In the genomic region with DNA sequence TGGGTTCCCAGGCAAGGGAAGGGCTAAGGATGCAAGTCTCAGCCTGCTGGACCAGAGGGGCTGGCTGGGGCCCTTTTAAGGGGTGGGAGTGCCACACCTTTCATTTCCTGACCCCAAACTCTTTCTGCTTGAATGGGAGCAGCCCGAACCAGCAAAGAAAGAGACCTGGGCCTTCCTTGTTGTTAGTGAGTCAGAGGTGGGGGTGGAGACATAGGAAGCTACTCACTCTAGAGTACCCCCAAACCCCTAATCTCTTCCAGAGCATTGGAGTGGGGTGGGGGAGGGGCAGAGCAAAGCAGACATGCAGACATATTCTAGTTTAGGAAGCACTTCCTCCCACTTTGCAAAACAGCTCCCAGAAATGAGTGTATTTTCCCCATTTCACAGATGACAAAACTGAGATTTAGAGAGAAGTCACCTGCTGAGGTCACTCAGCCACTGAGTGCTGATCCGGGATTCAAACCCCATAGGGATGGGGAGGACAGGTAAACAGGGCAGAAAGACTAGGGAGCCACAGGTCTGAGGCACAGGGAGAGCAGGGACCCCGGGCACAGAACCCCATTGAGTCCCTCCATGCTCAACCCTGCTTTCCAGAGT, we compare ENCODE assay signal across 9 cellular contexts. TPM values are rescaled to one million over a fixed set of nuclear protein-coding genes. Genes with fewer than 3 reads are reported as not detected.
A peak's percentile ranks its signal among the peaks of the same experiment; 100 is the strongest.
DNase-seq lines count a peak whose midpoint lies in the region; ATAC-seq and TF ChIP-seq lines count a peak whose summit lies in the region.
"Had no signal": no experiment of that assay in that cellular context is flagged by ENCODE, and none has a peak within 500 bp of the region (broad histone marks: within the 10 kb centered on the region; RNA-seq: fewer than 3 reads in every experiment).

No MANE protein-coding gene starts in this region.

- TF ChIP-seq EP300 in Ishikawa (IDR thresholded peaks at IDR 0.05; ENCODE audit: borderline replicate concordance): no peak

- peak overlapping the region; percentile 52 for H3K27ac Mint-ChIP-seq in activated naive CD8-positive, alpha-beta T cell treated with anti-CD3 and anti-CD28 coated beads for 36 hours

- H3K4me3 Mint-ChIP-seq in activated naive CD8-positive, alpha-beta T cell treated with anti-CD3 and anti-CD28 coated beads for 36 hours: no peak overlapping the region

- DNase-seq in EH (ENCODE audit: low read depth) (peak; percentile 19), omental fat pad (ENCODE audit: low spot score) (no peak), NCI-H774 (lab: John Stamatoyannopoulos, UW) (no peak), 8988T (no peak)
- no peak for DNase-seq in activated naive CD8-positive, alpha-beta T cell treated with anti-CD3 and anti-CD28 coated beads for 36 hours

- ATAC-seq in omental fat pad (ENCODE audit: low FRiP score) (peak; percentile 26), HG03139 (IDR thresholded peaks at IDR 0.05; ENCODE audit: unreplicated experiment) (no peak)

- no peaks in the 10 kb centered on the region for H3K9me3 Mint-ChIP-seq in activated naive CD8-positive, alpha-beta T cell treated with anti-CD3 and anti-CD28 coated beads for 36 hours

- peaks cover under 1% of the 10 kb centered on the region for H3K36me3 Mint-ChIP-seq in activated naive CD8-positive, alpha-beta T cell treated with anti-CD3 and anti-CD28 coated beads for 36 hours

- no peaks in the 10 kb centered on the region for H3K27me3 Mint-ChIP-seq in activated naive CD8-positive, alpha-beta T cell treated with anti-CD3 and anti-CD28 coated beads for 36 hours

- TF ChIP-seq RAD21 in Ishikawa (IDR thresholded peaks at IDR 0.05; ENCODE audit: low read depth): no peak

- peaks cover 53% of the 10 kb centered on the region for H3K4me1 Mint-ChIP-seq in activated naive CD8-positive, alpha-beta T cell treated with anti-CD3 and anti-CD28 coated beads for 36 hours

- TF ChIP-seq CTCF in omental fat pad (IDR thresholded peaks at IDR 0.05): no peak

TF ChIP-seq in Ishikawa, 13 proteins besides CTCF, POLR2A, EP300 and RAD21:
- no peak for TF ChIP-seq EGR1 (IDR thresholded peaks at IDR 0.05)
- 0 out of 2 replicates have a peak, but pooled peaks have one; percentile 21 for TF ChIP-seq TAF1 (IDR thresholded peaks at IDR 0.05; ENCODE audit: low read depth)

RNA-seq across cellular contexts. Expression of gene AQP3, which starts 6.0 kb away (rescaled TPM):
- total RNA-seq in activated naive CD8-positive, alpha-beta T cell treated with anti-CD3 and anti-CD28 coated beads for 36 hours: 1 to 10 TPM; 2.3 to 2.9 TPM
- 100 to 1,000 TPM in 1 of 4 donors, 10 to 100 TPM in 2, 1 to 10 TPM in 1; 9.9 to 139 (median 46.3) TPM for total RNA-seq in omental fat pad
- total RNA-seq: frontal cortex had no signal

RNA-seq across cellular contexts. Expression of gene NOL6, which starts 20.3 kb away (rescaled TPM):
- total RNA-seq in activated naive CD8-positive, alpha-beta T cell treated with anti-CD3 and anti-CD28 coated beads for 36 hours: 10 to 100 TPM; 80.8 to 82.2 TPM
- total RNA-seq in omental fat pad: 10 to 100 TPM; 19.1 to 76.7 (median 21.4) TPM

RNA-seq across cellular contexts. Expression of gene AQP7, which starts 51.0 kb away (rescaled TPM):
- not detected for total RNA-seq in activated naive CD8-positive, alpha-beta T cell treated with anti-CD3 and anti-CD28 coated beads for 36 hours
- 100 to 1,000 TPM; 128 to 466 (median 169) TPM for total RNA-seq in omental fat pad
- total RNA-seq: frontal cortex, kidney epithelial cell had no signal

Comparison
In these comparisons a context has a peak if more than half of its experiments do, and no peak if none do; other contexts are left out.
1. RNA of gene AQP7, which starts 51.0 kb away (total RNA-seq): 128 to 466 TPM in omental fat pad; not detected in activated naive CD8-positive, alpha-beta T cell treated with anti-CD3 and anti-CD28 coated beads for 36 hours; every median in the first group is over 100 times any median in the second.